In the genomic region with DNA sequence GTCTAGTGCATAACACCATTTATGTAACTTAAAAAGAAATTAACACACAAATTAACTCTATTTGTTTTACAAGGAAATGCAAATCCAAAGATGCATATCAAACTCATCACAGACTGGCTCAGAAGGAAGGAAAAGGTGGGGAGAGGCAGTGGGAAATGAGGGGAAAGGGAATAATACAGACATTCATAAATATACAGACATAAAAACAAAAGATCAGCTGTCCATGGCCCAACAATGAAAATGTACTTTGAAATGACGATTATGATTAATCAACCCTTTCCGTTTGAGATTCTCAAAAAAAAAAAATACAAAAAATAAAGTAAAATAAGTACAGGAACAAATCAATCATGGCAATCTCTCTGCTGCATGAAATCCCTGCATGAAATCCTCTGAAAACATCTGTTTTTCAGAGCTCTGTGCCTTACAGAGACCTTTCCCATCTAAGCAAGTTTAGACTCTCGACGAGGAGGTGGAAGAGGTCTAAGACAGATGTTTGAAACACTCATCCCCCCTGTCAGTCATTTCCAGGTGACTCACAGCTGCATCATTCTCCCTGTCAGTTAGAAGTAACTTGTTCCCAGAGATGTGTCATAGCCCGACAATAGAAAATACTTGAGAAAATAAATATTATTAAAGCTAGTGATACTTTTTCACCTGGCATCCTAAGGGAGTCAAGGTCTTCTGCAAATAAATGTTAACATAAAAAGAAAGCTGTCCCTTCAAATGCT, we compare ENCODE assay signal across 13 cellular contexts. TPM values are rescaled to one million over a fixed set of nuclear protein-coding genes. Genes with fewer than 3 reads are reported as not detected.
DNase-seq lines count a peak whose midpoint lies in the region; ATAC-seq and TF ChIP-seq lines count a peak whose summit lies in the region.
"Had no signal": no experiment of that assay in that cellular context is flagged by ENCODE, and none has a peak within 500 bp of the region (broad histone marks: within the 10 kb centered on the region; RNA-seq: fewer than 3 reads in every experiment).

No MANE protein-coding gene starts in this region.

- peak; percentile 27; the same call in 1 of the 3 replicates for ATAC-seq in SK-N-SH treated with all-trans-retinoic acid at 6 μM for 48 hours
- ATAC-seq in mucosa of descending colon = no peak
- ATAC-seq: stimulated activated naive CD8-positive, alpha-beta T cell treated with anti-CD3 and anti-CD28 coated beads, Interleukin-15, Interleukin-2, amounts not matched to agents 100 U/mL and 50 U/mL, for 24 hours had no signal

- peak; percentile 5 for DNase-seq in HFFc6
- peak; percentile 34 for DNase-seq in fibroblast of the aortic adventitia (ENCODE audit: low read depth)
- DNase-seq in stromal cell of bone marrow (ENCODE audit: low read depth) = peak; percentile 50
- DNase-seq in mucosa of descending colon = no peak
- DNase-seq in coronary artery (ENCODE audit: low spot score) = no peak
- no peak for DNase-seq in NCI-H345 treated with DMSO at 0.1 percent for 48 hours (lab: John Stamatoyannopoulos, UW; ENCODE audit: unreplicated experiment)
- DNase-seq: activated CD8-positive, alpha-beta memory T cell treated with anti-CD3 and anti-CD28 coated beads, Interleukin-2, amount 50 U/mL, for 48 hours; Karpas-422; NCI-H2171; stimulated activated CD4-positive, alpha-beta T cell treated with anti-CD3 and anti-CD28 coated beads, Interleukin-4, amount 100 ng/mL, for 4 hours; stimulated activated naive CD8-positive, alpha-beta T cell treated with anti-CD3 and anti-CD28 coated beads, Interleukin-15, Interleukin-2, amounts not matched to agents 100 U/mL and 50 U/mL, for 24 hours had no signal

- no peak overlapping the region for H3K27ac Mint-ChIP-seq in HFFc6
- H3K27ac Mint-ChIP-seq: memory B cell had no signal

- no peaks in the 10 kb centered on the region for H3K36me3 ChIP-seq in mucosa of descending colon (ENCODE audit: low read depth)

- H3K4me3 ChIP-seq in fibroblast of the aortic adventitia (ENCODE audit: low read depth, low read length) (no peak overlapping the region), mucosa of descending colon (no peak overlapping the region), coronary artery (no peak overlapping the region)

- peaks cover 2% of the 10 kb centered on the region for H3K27me3 Mint-ChIP-seq in HFFc6 (ENCODE audit: insufficient read depth)

- no peaks in the 10 kb centered on the region for H3K4me1 ChIP-seq in mucosa of descending colon (ENCODE audit: low read depth)

- peaks cover 15% of the 10 kb centered on the region for H3K4me1 Mint-ChIP-seq in HFFc6 (ENCODE audit: low read depth)
- H3K4me1 Mint-ChIP-seq: memory B cell had no signal

- no peaks in the 10 kb centered on the region for H3K9me3 ChIP-seq in mucosa of descending colon

- H3K4me3 Mint-ChIP-seq in HFFc6 = no peak overlapping the region
- H3K4me3 Mint-ChIP-seq: memory B cell had no signal

- TF ChIP-seq CTCF in HFFc6 (IDR thresholded peaks at IDR 0.05) (no peak), fibroblast of the aortic adventitia (IDR thresholded peaks at IDR 0.05; ENCODE audit: insufficient read depth, low read length) (no peak), mucosa of descending colon (IDR thresholded peaks at IDR 0.05) (no peak), coronary artery (IDR thresholded peaks at IDR 0.05) (no peak)

- H3K36me3 Mint-ChIP-seq in HFFc6 (ENCODE audit: low read depth) = no peaks in the 10 kb centered on the region
- H3K36me3 Mint-ChIP-seq: memory B cell had no signal

- no peak overlapping the region for H3K27ac ChIP-seq in coronary artery

- intact Hi-C loops in mucosa of descending colon (cut with DNase I, micrococcal nuclease) = no loop called here

- H3K9me3 Mint-ChIP-seq in HFFc6 = no peaks in the 10 kb centered on the region

TF ChIP-seq in SK-N-SH treated with all-trans-retinoic acid at 6 μM for 48 hours, 23 proteins besides CTCF, POLR2A, EP300 and RAD21:
- TF ChIP-seq POU6F1 (CRISPR knock-in tag; IDR thresholded peaks at IDR 0.05; ENCODE audit: borderline replicate concordance, low read depth) (no peak), CREB5 (CRISPR knock-in tag; IDR thresholded peaks at IDR 0.05; ENCODE audit: low read depth) (no peak), BACH2 (CRISPR knock-in tag; IDR thresholded peaks at IDR 0.05; ENCODE audit: borderline replicate concordance) (no peak), TCF4 (CRISPR knock-in tag; IDR thresholded peaks at IDR 0.05; ENCODE audit: borderline replicate concordance) (no peak), RARB (CRISPR knock-in tag; IDR thresholded peaks at IDR 0.05) (no peak), ZFP3 (CRISPR knock-in tag; IDR thresholded peaks at IDR 0.05) (no peak), PPARA (CRISPR knock-in tag; IDR thresholded peaks at IDR 0.05; ENCODE audit: borderline replicate concordance) (no peak), ZNF8 (CRISPR knock-in tag; IDR thresholded peaks at IDR 0.05) (no peak), SNAI2 (CRISPR knock-in tag; IDR thresholded peaks at IDR 0.05) (no peak), ZC3H10 (CRISPR knock-in tag; IDR thresholded peaks at IDR 0.05) (no peak), ISL1 (CRISPR knock-in tag; IDR thresholded peaks at IDR 0.05) (no peak), ZNF565 (CRISPR knock-in tag; conservative IDR thresholded peaks at IDR 0.05; ENCODE audit: low read depth) (no peak), ARNTL (CRISPR knock-in tag; IDR thresholded peaks at IDR 0.05; ENCODE audit: borderline replicate concordance, low read depth) (no peak), ESRRG (CRISPR knock-in tag; IDR thresholded peaks at IDR 0.05) (no peak), TOX (CRISPR knock-in tag; IDR thresholded peaks at IDR 0.05; ENCODE audit: borderline replicate concordance) (no peak), OSR1 (CRISPR knock-in tag; IDR thresholded peaks at IDR 0.05) (no peak)
- TF ChIP-seq, protein P1, sequence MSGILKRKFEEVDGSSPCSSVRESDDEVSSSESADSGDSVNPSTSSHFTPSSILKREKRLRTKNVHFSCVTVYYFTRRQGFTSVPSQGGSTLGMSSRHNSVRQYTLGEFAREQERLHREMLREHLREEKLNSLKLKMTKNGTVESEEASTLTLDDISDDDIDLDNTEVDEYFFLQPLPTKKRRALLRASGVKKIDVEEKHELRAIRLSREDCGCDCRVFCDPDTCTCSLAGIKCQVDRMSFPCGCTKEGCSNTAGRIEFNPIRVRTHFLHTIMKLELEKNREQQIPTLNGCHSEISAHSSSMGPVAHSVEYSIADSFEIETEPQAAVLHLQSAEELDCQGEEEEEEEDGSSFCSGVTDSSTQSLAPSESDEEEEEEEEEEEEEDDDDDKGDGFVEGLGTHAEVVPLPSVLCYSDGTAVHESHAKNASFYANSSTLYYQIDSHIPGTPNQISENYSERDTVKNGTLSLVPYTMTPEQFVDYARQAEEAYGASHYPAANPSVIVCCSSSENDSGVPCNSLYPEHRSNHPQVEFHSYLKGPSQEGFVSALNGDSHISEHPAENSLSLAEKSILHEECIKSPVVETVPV (CRISPR knock-in tag; IDR thresholded peaks at IDR 0.05) = no peak
- TF ChIP-seq, protein P2, sequence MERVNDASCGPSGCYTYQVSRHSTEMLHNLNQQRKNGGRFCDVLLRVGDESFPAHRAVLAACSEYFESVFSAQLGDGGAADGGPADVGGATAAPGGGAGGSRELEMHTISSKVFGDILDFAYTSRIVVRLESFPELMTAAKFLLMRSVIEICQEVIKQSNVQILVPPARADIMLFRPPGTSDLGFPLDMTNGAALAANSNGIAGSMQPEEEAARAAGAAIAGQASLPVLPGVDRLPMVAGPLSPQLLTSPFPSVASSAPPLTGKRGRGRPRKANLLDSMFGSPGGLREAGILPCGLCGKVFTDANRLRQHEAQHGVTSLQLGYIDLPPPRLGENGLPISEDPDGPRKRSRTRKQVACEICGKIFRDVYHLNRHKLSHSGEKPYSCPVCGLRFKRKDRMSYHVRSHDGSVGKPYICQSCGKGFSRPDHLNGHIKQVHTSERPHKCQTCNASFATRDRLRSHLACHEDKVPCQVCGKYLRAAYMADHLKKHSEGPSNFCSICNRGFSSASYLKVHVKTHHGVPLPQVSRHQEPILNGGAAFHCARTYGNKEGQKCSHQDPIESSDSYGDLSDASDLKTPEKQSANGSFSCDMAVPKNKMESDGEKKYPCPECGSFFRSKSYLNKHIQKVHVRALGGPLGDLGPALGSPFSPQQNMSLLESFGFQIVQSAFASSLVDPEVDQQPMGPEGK (CRISPR knock-in tag; IDR thresholded peaks at IDR 0.05; ENCODE audit: borderline replicate concordance) = no peak

RNA-seq across cellular contexts. Expression of gene SEC16B, which starts 41.4 kb away (rescaled TPM):
- 1 to 10 TPM; 1.7 to 3.2 (median 2.0) TPM for total RNA-seq in HFFc6 (2021; fragmentation: NEBNext Ultra II Directional; extraction: Animal tissue kit (Norgen Biotek cat#: 25700))
- total RNA-seq in fibroblast of the aortic adventitia (ENCODE audit: low replicate concordance) (1.6 and 4.8 TPM in 2 replicates), mucosa of descending colon (1 to 10 TPM; 2.4 to 9.4 (median 4.7) TPM)

Comparison
In these comparisons a context has a peak if more than half of its experiments do, and no peak if none do; other contexts are left out.
1. DNase-seq: peak in HFFc6 (single experiment), fibroblast of the aortic adventitia (single experiment) and stromal cell of bone marrow (single experiment); none in mucosa of descending colon (0 of 3), coronary artery (single experiment) and NCI-H345 treated with DMSO at 0.1 percent for 48 hours (single experiment).